In the genomic region with DNA sequence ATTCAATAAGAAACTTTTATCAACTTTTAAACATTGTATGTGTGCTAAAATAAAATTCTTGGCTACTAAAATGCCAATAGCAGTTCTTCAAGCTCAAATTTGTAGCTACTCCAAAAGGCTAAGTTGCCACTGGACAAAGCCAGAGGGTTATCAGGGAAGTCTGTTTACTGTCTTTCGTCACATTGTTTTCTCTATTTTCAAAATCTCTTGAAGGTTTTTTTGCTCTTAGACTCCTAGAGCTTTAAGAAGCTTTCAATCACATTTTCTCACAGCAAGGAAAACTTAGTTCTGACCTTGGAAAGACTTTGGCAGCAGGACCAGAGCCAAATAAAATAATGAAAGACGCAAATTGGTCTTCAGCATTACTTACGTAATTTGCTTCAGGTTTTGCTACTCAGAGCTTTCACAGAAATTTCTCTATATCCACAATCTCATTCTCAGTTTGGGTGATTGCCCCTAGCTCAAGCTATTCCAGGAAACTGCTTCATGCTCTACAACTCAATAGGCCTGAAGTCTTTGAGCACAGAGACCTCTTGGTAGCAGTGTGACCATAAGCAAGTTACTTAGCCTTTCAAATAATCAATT, we compare ENCODE assay signal across 29 cellular contexts.
"Had no signal": no experiment of that assay in that cellular context is flagged by ENCODE, and none has a peak within 500 bp of the region (broad histone marks: within the 10 kb centered on the region; RNA-seq: fewer than 3 reads in every experiment).

No MANE protein-coding gene starts in this region.

- ATAC-seq: activated CD4-positive, alpha-beta T cell treated with anti-CD3 and anti-CD28 coated beads for 36 hours; activated CD8-positive, alpha-beta memory T cell treated with anti-CD3 and anti-CD28 coated beads, Interleukin-2, amount 10 ng/mL, durations not matched to agents 7 days and 5 days; activated CD8-positive, alpha-beta T cell treated with anti-CD3 and anti-CD28 coated beads, Interleukin-2, amount 10 ng/mL, durations not matched to agents 7 days and 5 days; activated naive CD8-positive, alpha-beta T cell treated with anti-CD3 and anti-CD28 coated beads, Interleukin-2, amount 50 U/mL, for 24 hours; esophagus mucosa; left lobe of liver; naive thymus-derived CD4-positive, alpha-beta T cell; stimulated activated memory B cell treated with anti-CD40 and anti-IgM and Interleukin-4, amounts not matched to agents 10 μg/mL and 1 μg/mL and 100 μg/mL, for 72 hours had no signal

- H3K27me3 ChIP-seq: ovary, sigmoid colon, stomach, thyroid gland, upper lobe of left lung, vagina had no signal

- H3K36me3 ChIP-seq: ovary, sigmoid colon, stomach, thyroid gland, upper lobe of left lung, vagina had no signal

- H3K4me1 ChIP-seq: sigmoid colon, stomach, thyroid gland, upper lobe of left lung, vagina had no signal

- H3K9me3 ChIP-seq: ovary, sigmoid colon, thyroid gland, vagina had no signal

- H3K27ac ChIP-seq: ovary, sigmoid colon, stomach, thyroid gland, upper lobe of left lung, vagina had no signal

- H3K4me3 ChIP-seq: ovary, sigmoid colon, stomach, thyroid gland, upper lobe of left lung, vagina had no signal

- DNase-seq: activated CD4-positive, alpha-beta T cell treated with anti-CD3 and anti-CD28 coated beads for 36 hours; activated CD4-positive, CD25-positive, alpha-beta regulatory T cell; activated CD8-positive, alpha-beta memory T cell treated with anti-CD3 and anti-CD28 coated beads, Interleukin-2, amount 10 ng/mL, durations not matched to agents 7 days and 5 days; activated CD8-positive, alpha-beta T cell treated with anti-CD3 and anti-CD28 coated beads, Interleukin-2, amount 10 ng/mL, durations not matched to agents 7 days and 5 days; activated naive CD8-positive, alpha-beta T cell treated with anti-CD3 and anti-CD28 coated beads, Interleukin-2, amount 50 U/mL, for 24 hours; activated T-cell treated with anti-CD3 and anti-CD28 coated beads, Interleukin-2, amount 50 U/mL, for 48 hours; amygdala; caudate nucleus; endodermal cell; foreskin fibroblast; head of caudate nucleus; hypothalamus; immature natural killer cell; kidney; midbrain; naive thymus-derived CD4-positive, alpha-beta T cell; ovary; sigmoid colon; small intestine; stimulated activated CD4-positive, alpha-beta T cell treated with anti-CD3 and anti-CD28 coated beads, Interleukin-1b, Interleukin-23, amount 100 ng/mL, for 48 hours; stimulated activated CD4-positive, alpha-beta T cell treated with anti-CD3 and anti-CD28 coated beads, Interleukin-4, amount 100 ng/mL, for 4 hours; stimulated activated CD8-positive, alpha-beta memory T cell treated with anti-CD3 and anti-CD28 coated beads, Interleukin-4, amount 100 ng/mL, for 48 hours; stomach; thyroid gland; upper lobe of left lung had no signal
